Comparison of ENCODE assay signal across 1 cellular context in genomic region chr4:10245761-10246160, GRCh38.
TF ChIP-seq lines count a peak whose summit lies in the region.

No MANE protein-coding gene starts in this region.

TF ChIP-seq in K562, 482 proteins besides CTCF, POLR2A, EP300 and RAD21 (continued from another document):
- TF ChIP-seq THRA (IDR thresholded peaks at IDR 0.05) (no peak), BRF1 (IDR thresholded peaks at IDR 0.05; ENCODE audit: borderline replicate concordance, extremely low read depth, insufficient read length) (no peak), PRMT5 (CRISPR knock-in tag; IDR thresholded peaks at IDR 0.05) (no peak), ZSCAN29 (IDR thresholded peaks at IDR 0.05) (no peak), ARHGAP35 (IDR thresholded peaks at IDR 0.05; ENCODE audit: partially characterized antibody) (no peak), GMEB1 (CRISPR knock-in tag; IDR thresholded peaks at IDR 0.05) (no peak), CHD2 (IDR thresholded peaks at IDR 0.05; ENCODE audit: low read depth, low read length) (no peak), POLR2G (IDR thresholded peaks at IDR 0.05; ENCODE audit: low read depth, low read length) (no peak)
